Comparison of ENCODE assay signal across 13 cellular contexts in genomic region chr2:199751480-199751879, GRCh38.
DNase-seq lines count a peak whose midpoint lies in the region; ATAC-seq and TF ChIP-seq lines count a peak whose summit lies in the region.
"Had no signal": no experiment of that assay in that cellular context is flagged by ENCODE, and none has a peak within 500 bp of the region (broad histone marks: within the 10 kb centered on the region; RNA-seq: fewer than 3 reads in every experiment).

No MANE protein-coding gene starts in this region.

- no peak for TF ChIP-seq CTCF in H9 (conservative IDR thresholded peaks at IDR 0.05)
- TF ChIP-seq CTCF in WTC11 (IDR thresholded peaks at IDR 0.05), result no peak
- TF ChIP-seq CTCF in MCF 10A (IDR thresholded peaks at IDR 0.05; ENCODE audit: unreplicated experiment), result no peak
- TF ChIP-seq CTCF in glutamatergic neuron (IDR thresholded peaks at IDR 0.05; ENCODE audit: partially characterized antibody, unreplicated experiment), result no peak

- H2BK15ac ChIP-seq in H9 (ENCODE audit: low read depth, low read length), result no peak overlapping the region

- H3K4me3 Mint-ChIP-seq in H9 (peak overlapping the region in 1 of 2 experiments; percentile 9; a peak in 1 of 5 replicates), WTC11 (no peak overlapping the region), MCF 10A (ENCODE audit: unreplicated experiment) (no peak overlapping the region), glutamatergic neuron (ENCODE audit: unreplicated experiment) (no peak overlapping the region)
- H3K4me3 Mint-ChIP-seq: CD4-positive, alpha-beta memory T cell had no signal

- H3K79me1 ChIP-seq in H9 (ENCODE audit: insufficient read depth, low read depth, low read length, poor library complexity, severe bottlenecking), result no peaks in the 10 kb centered on the region

- H3K27ac ChIP-seq in H9 (ENCODE audit: insufficient read length, low read depth, low read length), result no peak overlapping the region
- H3K27ac ChIP-seq: A549, C4-2B had no signal

- H3K4me1 ChIP-seq in H9 (ENCODE audit: insufficient read depth, low read length), result peaks cover 5% of the 10 kb centered on the region; the same call in 1 of the 2 replicates
- H3K4me1 ChIP-seq: A549, BE2C had no signal

- peaks cover 9% of the 10 kb centered on the region for H3K9me3 ChIP-seq in H9 (ENCODE audit: control insufficient read depth, low read depth, low read length)
- H3K9me3 ChIP-seq: A549, BE2C had no signal

- H3K79me2 ChIP-seq in H9 (ENCODE audit: insufficient read depth, low read length), result no peaks in the 10 kb centered on the region

- H4K8ac ChIP-seq in H9 (replicated peaks; ENCODE audit: insufficient read length, low read depth, low read length), result no peak overlapping the region

- H3K27me3 Mint-ChIP-seq in H9 (ENCODE audit: low read depth) (no peaks in the 10 kb centered on the region), WTC11 (ENCODE audit: low read depth) (no peaks in the 10 kb centered on the region), MCF 10A (ENCODE audit: insufficient read depth, unreplicated experiment) (peaks cover 63% of the 10 kb centered on the region), glutamatergic neuron (ENCODE audit: unreplicated experiment) (peaks cover 2% of the 10 kb centered on the region)

- H3K36me3 Mint-ChIP-seq in H9 (ENCODE audit: insufficient read depth in 1 of 3, low read depth in 3 of 3), result peaks cover 0 to 12% (median 8%) of the 10 kb centered on the region in 3 experiments; a peak in 5 of 7 replicates
- H3K36me3 Mint-ChIP-seq in WTC11, result peaks cover 12% of the 10 kb centered on the region
- H3K36me3 Mint-ChIP-seq in MCF 10A (ENCODE audit: insufficient read depth, unreplicated experiment), result no peaks in the 10 kb centered on the region
- peaks cover 11% of the 10 kb centered on the region for H3K36me3 Mint-ChIP-seq in glutamatergic neuron (ENCODE audit: unreplicated experiment)
- H3K36me3 Mint-ChIP-seq: CD4-positive, alpha-beta memory T cell; IgD-negative memory B cell had no signal

- no peak for DNase-seq in H9
- DNase-seq in WTC11 (ENCODE audit: low spot score), result no peak
- DNase-seq in iPS-NIHi7 (ENCODE audit: extremely low spot score), result peak; percentile 19
- DNase-seq in NCI-H1105 treated with DMSO at 0.1 percent for 48 hours (lab: John Stamatoyannopoulos, UW), result no peak
- DNase-seq in MCF 10A (ENCODE audit: unreplicated experiment), result no peak
- DNase-seq in glutamatergic neuron, result no peak
- DNase-seq: BE2C; CD4-positive, alpha-beta memory T cell; DMS79; GOT3 had no signal

- H3K23ac ChIP-seq in H9 (ENCODE audit: insufficient read length, low read depth, low read length), result no peak overlapping the region

- H3K14ac ChIP-seq in H9 (ENCODE audit: insufficient read depth, low read length), result no peak overlapping the region

- no TSS peak for BruUV-seq in MCF 10A (replicated peaks; lab: Mats Ljungman, UMichigan)

- H3K56ac ChIP-seq in H9 (ENCODE audit: insufficient read length, low read depth, low read length), result no peak overlapping the region

- no peak overlapping the region for H3K9ac ChIP-seq in H9 (ENCODE audit: extremely low read depth, insufficient read length, low read length)

- H2BK20ac ChIP-seq in H9 (ENCODE audit: low read depth, low read length, poor library complexity, severe bottlenecking), result no peak overlapping the region

- intact Hi-C loops in MCF 10A (cut with micrococcal nuclease), result no loop called here

- ATAC-seq in WTC11, result peak; percentile 87
- ATAC-seq: A549 had no signal

- H2AK5ac ChIP-seq in H9 (ENCODE audit: insufficient read length, low read length), result no peak overlapping the region

- H3K23me2 ChIP-seq in H9 (ENCODE audit: insufficient read length, low read depth, low read length, poor library complexity, severe bottlenecking), result no peaks in the 10 kb centered on the region

- no peak overlapping the region for H3T11ph ChIP-seq in H9 (ENCODE audit: low read length)

- H3K27me3 ChIP-seq in H9 (ENCODE audit: insufficient read depth, low read length), result no peaks in the 10 kb centered on the region

- no peaks in the 10 kb centered on the region for H4K20me1 ChIP-seq in H9 (ENCODE audit: control insufficient read depth, insufficient read depth, insufficient read length)

- H3K18ac ChIP-seq in H9 (ENCODE audit: insufficient read length, low read depth, low read length), result no peak overlapping the region

- no peak overlapping the region for H2BK12ac ChIP-seq in H9 (ENCODE audit: insufficient read length, low read depth, low read length)

- CTCF ChIA-PET in WTC11 (lab: Charles Lee) (interaction anchor here (0.5 to 3.1 kb wide), 5 partner anchors 11 to 731 kb away, joined by 3 to 12 read pairs (median 3); no protein-coding TSS in a partner anchor), MCF 10A (lab: Yijun Ruan, JAX) (interaction anchor here (0.8 to 3.2 kb wide), 6 partner anchors 9 to 1455 kb away, joined by 3 to 27 read pairs (median 3); no protein-coding TSS in a partner anchor)

- WGBS in H9 (ENCODE audit: extremely low coverage, insufficient read length, low lambda C conversion rate), result no CpG with 5 or more reads among the region's 5 CpGs

- H3K9me3 Mint-ChIP-seq in H9 (peaks cover 11% of the 10 kb centered on the region in 2 experiments), WTC11 (peaks cover 23% of the 10 kb centered on the region), MCF 10A (ENCODE audit: unreplicated experiment) (no peaks in the 10 kb centered on the region), glutamatergic neuron (ENCODE audit: unreplicated experiment) (no peaks in the 10 kb centered on the region)
- H3K9me3 Mint-ChIP-seq: IgD-negative memory B cell had no signal

- H3K4me2 ChIP-seq in H9 (ENCODE audit: insufficient read depth, insufficient read length, low read length), result no peak overlapping the region
- H3K4me2 ChIP-seq: A549 had no signal

- H4K91ac ChIP-seq in H9 (ENCODE audit: insufficient read length, low read depth, low read length), result no peak overlapping the region

- no peak overlapping the region for H2AFZ ChIP-seq in H9 (ENCODE audit: low read length)

- H2BK120ac ChIP-seq in H9 (ENCODE audit: low read depth, low read length, poor library complexity, severe bottlenecking), result no peak overlapping the region

- no peak overlapping the region for H2BK5ac ChIP-seq in H9 (ENCODE audit: insufficient read length, low read length)

- POLR2A ChIA-PET in WTC11 (lab: Charles Lee), result interaction anchor here (0.6 kb wide), 1 partner anchor 823 kb away, joined by 7 read pairs; no protein-coding TSS in a partner anchor
- POLR2A ChIA-PET in MCF 10A (lab: Yijun Ruan, JAX), result no interaction called here

- H3K27ac Mint-ChIP-seq in H9, result peak overlapping the region in 2 of 3 experiments; percentile 18 to 57; a peak in 2 of 7 replicates
- H3K27ac Mint-ChIP-seq in WTC11, result no peak overlapping the region
- H3K27ac Mint-ChIP-seq in MCF 10A (ENCODE audit: low read depth, unreplicated experiment), result no peak overlapping the region
- no peak overlapping the region for H3K27ac Mint-ChIP-seq in glutamatergic neuron (ENCODE audit: unreplicated experiment)
- H3K27ac Mint-ChIP-seq: CD4-positive, alpha-beta memory T cell; IgD-negative memory B cell had no signal

- peaks cover 17 to 20% of the 10 kb centered on the region in 2 experiments for H3K4me1 Mint-ChIP-seq in H9
- H3K4me1 Mint-ChIP-seq in WTC11, result peaks cover 20% of the 10 kb centered on the region
- H3K4me1 Mint-ChIP-seq in MCF 10A (ENCODE audit: insufficient read depth, unreplicated experiment), result no peaks in the 10 kb centered on the region
- peaks cover 7% of the 10 kb centered on the region for H3K4me1 Mint-ChIP-seq in glutamatergic neuron (ENCODE audit: low read depth, unreplicated experiment)
- H3K4me1 Mint-ChIP-seq: CD4-positive, alpha-beta memory T cell had no signal

- no peak overlapping the region for H3K4ac ChIP-seq in H9 (ENCODE audit: low read depth, low read length)

- no peak overlapping the region for H4K5ac ChIP-seq in H9 (ENCODE audit: insufficient read length, low read depth, low read length)

TF ChIP-seq in WTC11, 78 proteins besides CTCF, POLR2A, EP300 and RAD21:
- TF ChIP-seq, protein P1, sequence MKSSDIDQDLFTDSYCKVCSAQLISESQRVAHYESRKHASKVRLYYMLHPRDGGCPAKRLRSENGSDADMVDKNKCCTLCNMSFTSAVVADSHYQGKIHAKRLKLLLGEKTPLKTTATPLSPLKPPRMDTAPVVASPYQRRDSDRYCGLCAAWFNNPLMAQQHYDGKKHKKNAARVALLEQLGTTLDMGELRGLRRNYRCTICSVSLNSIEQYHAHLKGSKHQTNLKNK (CRISPR knock-in tag; IDR thresholded peaks at IDR 0.05), result no peak
- TF ChIP-seq, protein P2, sequence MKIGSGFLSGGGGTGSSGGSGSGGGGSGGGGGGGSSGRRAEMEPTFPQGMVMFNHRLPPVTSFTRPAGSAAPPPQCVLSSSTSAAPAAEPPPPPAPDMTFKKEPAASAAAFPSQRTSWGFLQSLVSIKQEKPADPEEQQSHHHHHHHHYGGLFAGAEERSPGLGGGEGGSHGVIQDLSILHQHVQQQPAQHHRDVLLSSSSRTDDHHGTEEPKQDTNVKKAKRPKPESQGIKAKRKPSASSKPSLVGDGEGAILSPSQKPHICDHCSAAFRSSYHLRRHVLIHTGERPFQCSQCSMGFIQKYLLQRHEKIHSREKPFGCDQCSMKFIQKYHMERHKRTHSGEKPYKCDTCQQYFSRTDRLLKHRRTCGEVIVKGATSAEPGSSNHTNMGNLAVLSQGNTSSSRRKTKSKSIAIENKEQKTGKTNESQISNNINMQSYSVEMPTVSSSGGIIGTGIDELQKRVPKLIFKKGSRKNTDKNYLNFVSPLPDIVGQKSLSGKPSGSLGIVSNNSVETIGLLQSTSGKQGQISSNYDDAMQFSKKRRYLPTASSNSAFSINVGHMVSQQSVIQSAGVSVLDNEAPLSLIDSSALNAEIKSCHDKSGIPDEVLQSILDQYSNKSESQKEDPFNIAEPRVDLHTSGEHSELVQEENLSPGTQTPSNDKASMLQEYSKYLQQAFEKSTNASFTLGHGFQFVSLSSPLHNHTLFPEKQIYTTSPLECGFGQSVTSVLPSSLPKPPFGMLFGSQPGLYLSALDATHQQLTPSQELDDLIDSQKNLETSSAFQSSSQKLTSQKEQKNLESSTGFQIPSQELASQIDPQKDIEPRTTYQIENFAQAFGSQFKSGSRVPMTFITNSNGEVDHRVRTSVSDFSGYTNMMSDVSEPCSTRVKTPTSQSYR (CRISPR knock-in tag; IDR thresholded peaks at IDR 0.05), result 0 out of 2 replicates have a peak, but pooled peaks have one; percentile 37

Comparison
In these comparisons a context has a peak if more than half of its experiments do, and no peak if none do; other contexts are left out.
1. H3K27ac Mint-ChIP-seq: peak in H9 (2 of 3); none in WTC11 (single experiment), MCF 10A (single experiment) and glutamatergic neuron (single experiment).